ENCODE assay signal across 21 cellular contexts in the genomic region with DNA sequence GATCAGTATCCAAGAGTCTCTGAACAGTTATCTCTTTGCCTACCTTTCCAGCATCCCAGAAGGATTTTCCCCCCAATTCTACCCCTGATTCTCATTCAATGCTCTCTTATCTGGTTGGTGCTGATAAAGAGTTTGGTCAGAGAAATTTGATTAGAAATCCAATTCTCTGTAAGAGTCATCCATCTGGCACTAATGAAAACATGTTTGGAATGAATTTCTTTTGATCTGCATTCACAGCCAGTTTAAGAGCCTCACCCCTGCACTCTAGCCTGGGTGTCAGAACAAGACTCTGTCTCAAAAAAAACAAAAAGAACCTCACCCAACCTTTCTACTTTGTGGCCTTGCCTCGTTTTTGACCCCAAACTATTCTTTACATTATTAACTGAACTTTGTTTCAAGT.
"Had no signal": no experiment of that assay in that cellular context is flagged by ENCODE, and none has a peak within 500 bp of the region (broad histone marks: within the 10 kb centered on the region; RNA-seq: fewer than 3 reads in every experiment).

No MANE protein-coding gene starts in this region.

- ATAC-seq: activated CD8-positive, alpha-beta memory T cell treated with anti-CD3 and anti-CD28 coated beads, Interleukin-2, amount 10 ng/mL, durations not matched to agents 7 days and 5 days; activated T-helper 17 cell treated with anti-CD3 and anti-CD28 coated beads, Interleukin-2, amount 50 U/mL, for 72 hours; mucosa of descending colon; pancreas; right lobe of liver; stimulated activated memory B cell treated with anti-CD40 and anti-IgM and Interleukin-4, amounts not matched to agents 10 μg/mL and 1 μg/mL and 100 μg/mL, for 72 hours had no signal

- H3K4me1 ChIP-seq: esophagus muscularis mucosa, pancreas, right lobe of liver, testis had no signal

- H3K27ac Mint-ChIP-seq: activated CD8-positive, alpha-beta memory T cell treated with anti-CD3 and anti-CD28 coated beads, Interleukin-2, amount 10 ng/mL, durations not matched to agents 7 days and 5 days; activated naive CD8-positive, alpha-beta T cell treated with anti-CD3 and anti-CD28 coated beads for 36 hours; naive B cell; stimulated activated memory B cell treated with anti-CD40 and anti-IgM and Interleukin-4, amounts not matched to agents 10 μg/mL and 1 μg/mL and 100 μg/mL, for 72 hours; type B pancreatic cell had no signal

- H3K4me3 ChIP-seq: esophagus muscularis mucosa, mucosa of descending colon, pancreas, right lobe of liver, testis had no signal

- H3K27me3 ChIP-seq: brain microvascular endothelial cell, esophagus muscularis mucosa, pancreas, right lobe of liver, testis had no signal

- H3K27me3 Mint-ChIP-seq: activated CD8-positive, alpha-beta memory T cell treated with anti-CD3 and anti-CD28 coated beads, Interleukin-2, amount 10 ng/mL, durations not matched to agents 7 days and 5 days; activated naive CD8-positive, alpha-beta T cell treated with anti-CD3 and anti-CD28 coated beads for 36 hours; activated T-helper 17 cell treated with anti-CD3 and anti-CD28 coated beads, Interleukin-2, amount 50 U/mL, for 72 hours; central memory CD8-positive, alpha-beta T cell; naive B cell; stimulated activated memory B cell treated with anti-CD40 and anti-IgM and Interleukin-4, amounts not matched to agents 10 μg/mL and 1 μg/mL and 100 μg/mL, for 72 hours; type B pancreatic cell had no signal

- H3K9me3 Mint-ChIP-seq: activated naive CD8-positive, alpha-beta T cell treated with anti-CD3 and anti-CD28 coated beads for 36 hours; activated T-helper 17 cell treated with anti-CD3 and anti-CD28 coated beads, Interleukin-2, amount 50 U/mL, for 72 hours; central memory CD8-positive, alpha-beta T cell; naive B cell; stimulated activated memory B cell treated with anti-CD40 and anti-IgM and Interleukin-4, amounts not matched to agents 10 μg/mL and 1 μg/mL and 100 μg/mL, for 72 hours; type B pancreatic cell had no signal

- H3K27ac ChIP-seq: brain microvascular endothelial cell, esophagus muscularis mucosa, pancreas, right lobe of liver, testis, VCaP had no signal

- DNase-seq: activated CD4-positive, alpha-beta T cell treated with anti-CD3 and anti-CD28 coated beads for 1 hour; activated CD4-positive, alpha-beta T cell treated with anti-CD3 and anti-CD28 coated beads, Interleukin-2, amount 50 U/mL, for 48 hours; activated CD8-positive, alpha-beta memory T cell treated with anti-CD3 and anti-CD28 coated beads, Interleukin-2, amount 10 ng/mL, durations not matched to agents 7 days and 5 days; activated naive CD4-positive, alpha-beta T cell; activated naive CD8-positive, alpha-beta T cell treated with anti-CD3 and anti-CD28 coated beads for 36 hours; brain microvascular endothelial cell; effector CD4-positive, alpha-beta T cell; mesenchymal stem cell; mucosa of descending colon; naive B cell; pancreas; right lobe of liver; stimulated activated CD4-positive, alpha-beta T cell treated with anti-CD3 and anti-CD28 coated beads, Interleukin-4, amount 100 ng/mL, for 24 hours; T-helper 2 cell; testis had no signal

- H3K9me3 ChIP-seq: esophagus muscularis mucosa, mucosa of descending colon, pancreas, right lobe of liver, testis had no signal

- H3K4me3 Mint-ChIP-seq: activated CD8-positive, alpha-beta memory T cell treated with anti-CD3 and anti-CD28 coated beads, Interleukin-2, amount 10 ng/mL, durations not matched to agents 7 days and 5 days; activated naive CD8-positive, alpha-beta T cell treated with anti-CD3 and anti-CD28 coated beads for 36 hours; central memory CD8-positive, alpha-beta T cell; naive B cell; stimulated activated memory B cell treated with anti-CD40 and anti-IgM and Interleukin-4, amounts not matched to agents 10 μg/mL and 1 μg/mL and 100 μg/mL, for 72 hours; type B pancreatic cell had no signal

- H3K4me1 Mint-ChIP-seq: activated T-helper 17 cell treated with anti-CD3 and anti-CD28 coated beads, Interleukin-2, amount 50 U/mL, for 72 hours; central memory CD8-positive, alpha-beta T cell; stimulated activated memory B cell treated with anti-CD40 and anti-IgM and Interleukin-4, amounts not matched to agents 10 μg/mL and 1 μg/mL and 100 μg/mL, for 72 hours had no signal

- H3K36me3 ChIP-seq: brain microvascular endothelial cell had no signal
